In the genomic region with DNA sequence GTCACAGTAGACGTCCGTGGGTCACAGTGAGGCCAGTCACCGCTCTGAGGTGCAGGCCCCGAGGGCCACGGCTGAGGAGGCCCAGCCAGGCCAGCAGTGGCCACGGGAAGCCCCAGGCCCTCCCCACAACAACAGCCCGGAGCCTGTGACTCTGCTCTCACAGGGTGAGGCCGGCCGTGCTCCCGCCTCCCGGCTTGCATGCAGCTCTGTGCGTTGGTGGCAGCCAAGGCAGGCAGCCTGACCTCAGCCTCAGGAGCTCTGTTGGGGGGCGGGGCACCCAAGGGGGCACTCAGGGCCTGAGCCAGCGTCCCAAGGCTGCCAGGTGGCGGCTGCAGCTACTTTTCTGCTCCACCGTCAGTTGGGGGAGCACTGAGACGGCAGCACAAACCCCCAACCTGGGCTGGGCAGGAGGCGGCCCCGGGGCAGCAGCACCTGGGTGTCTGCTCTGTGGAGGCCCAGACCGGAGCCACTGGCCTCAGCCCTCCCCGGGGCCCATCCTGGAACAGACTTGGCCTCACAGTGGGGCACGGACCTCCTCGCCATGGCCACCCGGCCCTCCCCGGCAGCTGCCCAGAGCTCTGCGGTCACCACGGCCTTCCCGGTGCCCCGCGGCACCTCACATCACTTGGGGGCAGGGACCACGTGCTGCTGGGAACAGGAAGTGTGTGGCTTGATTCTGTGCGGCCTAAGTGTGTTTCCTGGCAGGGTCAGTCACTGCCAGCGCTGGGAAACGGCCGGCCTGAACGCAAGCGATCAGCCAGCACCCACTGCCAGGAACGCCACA, we compare ENCODE assay signal across 24 cellular contexts. TPM values are rescaled to one million over a fixed set of nuclear protein-coding genes. Genes with fewer than 3 reads are reported as not detected.
DNase-seq lines count a peak whose midpoint lies in the region; FAIRE-seq and TF ChIP-seq lines count a peak whose summit lies in the region.
"Had no signal": no experiment of that assay in that cellular context is flagged by ENCODE, and none has a peak within 500 bp of the region (broad histone marks: within the 10 kb centered on the region; RNA-seq: fewer than 3 reads in every experiment).

No MANE protein-coding gene starts in this region.

- H3K18ac ChIP-seq in H1 (ENCODE audit: extremely low read depth, low read length): no peak overlapping the region

- no peak overlapping the region for H2BK15ac ChIP-seq in H1 (ENCODE audit: low read length)

- peak overlapping the region; percentile 20; the same call in 1 of the 2 replicates for H4K8ac ChIP-seq in H1 (ENCODE audit: extremely low read depth, insufficient read depth, low read length)

- no peak overlapping the region for H2BK120ac ChIP-seq in H1 (replicated peaks; ENCODE audit: low read depth, low read length)

- H4K5ac ChIP-seq in H1 (ENCODE audit: insufficient read length, low read depth, low read length): no peak overlapping the region

- H2AFZ ChIP-seq in OCI-LY1 (ENCODE audit: low read length): no peak overlapping the region
- no peak overlapping the region for H2AFZ ChIP-seq in H1 (ENCODE audit: low read length)

- no peak overlapping the region for H3K4ac ChIP-seq in H1 (replicated peaks; ENCODE audit: insufficient read length, low read depth, low read length)

- H3K27me3 ChIP-seq in OCI-LY1 (ENCODE audit: insufficient read depth, low read length) (no peaks in the 10 kb centered on the region), H1 (replicated peaks in 1 of 4; ENCODE audit: control insufficient read depth in 3 of 4, extremely low read depth in 1 of 4, insufficient read depth in 3 of 4, low read length in 3 of 4) (no peaks in the 10 kb centered on the region), vagina (no peaks in the 10 kb centered on the region), spleen (replicated peaks in 1 of 7) (peaks cover 0 to 12% (median 0%) of the 10 kb centered on the region in 7 donors)

- no peaks in the 10 kb centered on the region; the same call in 1 of the 2 replicates for H3F3A ChIP-seq in OCI-LY1 (ENCODE audit: insufficient read depth, low read length)

- TF ChIP-seq POLR2A in H1 (IDR thresholded peaks at IDR 0.05; ENCODE audit: control extremely low read depth in 1 of 2, low read depth in 2 of 2, low read length in 2 of 2) (no peak), vagina (IDR thresholded peaks at IDR 0.05) (no peak), spleen (IDR thresholded peaks at IDR 0.05) (no peak)

- no peaks in the 10 kb centered on the region for H3K9me3 ChIP-seq in HEK293 (ENCODE audit: control insufficient read depth, insufficient read depth, low read depth, low read length)
- H3K9me3 ChIP-seq in OCI-LY1 (ENCODE audit: low read length): no peaks in the 10 kb centered on the region
- no peaks in the 10 kb centered on the region for H3K9me3 ChIP-seq in H1 (ENCODE audit: insufficient read depth in 2 of 2, low read depth in 1 of 2, low read length in 1 of 2)
- no peaks in the 10 kb centered on the region for H3K9me3 ChIP-seq in vagina
- H3K9me3 ChIP-seq in spleen: no peaks in the 10 kb centered on the region

- no peak for TF ChIP-seq EP300 in H1 (IDR thresholded peaks at IDR 0.05; ENCODE audit: borderline replicate concordance in 1 of 2, low read depth in 2 of 2, low read length in 2 of 2)

- FAIRE-seq in H1 (lab: Jason Lieb, UNC) (no peak), urothelium cell line (lab: Jason Lieb, UNC) (peak; percentile 48)
- FAIRE-seq: H54, HepG2 had no signal

- CTCF ChIA-PET in HEK293 (lab: Yijun Ruan, JAX) (interaction anchor here (0.6 to 7.4 kb wide), 4 partner anchors 69 to 178 kb away, joined by 3 to 149 read pairs (median 56); no protein-coding TSS in a partner anchor), H1 (lab: Charles Lee; ENCODE audit: partially characterized antibody) (interaction anchor here (0.5 to 10.0 kb wide), 16 partner anchors 8 to 595 kb away, joined by 3 to 143 read pairs (median 8); a partner anchor contains a TSS)

- H4K91ac ChIP-seq in H1 (replicated peaks; ENCODE audit: insufficient read length, low read length): no peak overlapping the region

- H2BK5ac ChIP-seq in H1 (ENCODE audit: low read depth, low read length): no peak overlapping the region; the same call in 1 of the 2 replicates

- H3K4me2 ChIP-seq in OCI-LY1 (ENCODE audit: low read length): peak overlapping the region; percentile 42; the same call in 1 of the 2 replicates
- no peak overlapping the region for H3K4me2 ChIP-seq in H1 (ENCODE audit: insufficient read depth in 1 of 2, low read depth in 2 of 2, low read length in 2 of 2)

- DNase-seq in H1 (ENCODE audit: low read depth in 1 of 2, low spot score in 2 of 2): no peak
- DNase-seq in urothelium cell line (ENCODE audit: low spot score): no peak
- DNase-seq in vagina (ENCODE audit: extremely low spot score in 2 of 2): no peak
- no peak for DNase-seq in spleen
- DNase-seq in activated effector memory CD4-positive, alpha-beta T cell treated with anti-CD3 and anti-CD28 coated beads, Interleukin-2, amount 50 U/mL, for 16 hours: no peak
- DNase-seq: CD4-positive, alpha-beta memory T cell; DMS53; GDM1; KG1; NCI-H1105 treated with DMSO at 0.1 percent for 48 hours; NCI-H1694 treated with DMSO at 0.1 percent for 48 hours; NCI-H2081 treated with DMSO at 0.1 percent for 48 hours; NCI-H2171 treated with DMSO at 0.1 percent for 48 hours; NCI-H526 treated with DMSO at 0.1 percent for 48 hours; PC-3; SHP77 had no signal

- no peaks in the 10 kb centered on the region for H3K9me2 ChIP-seq in OCI-LY1 (ENCODE audit: low read depth, low read length)

- TF ChIP-seq RAD21 in H1 (IDR thresholded peaks at IDR 0.05 in 1 of 2, conservative IDR thresholded peaks at IDR 0.05 in 1 of 2; ENCODE audit: low read depth in 2 of 2, low read length in 2 of 2): no peak

- no peaks in the 10 kb centered on the region for H3K79me2 ChIP-seq in OCI-LY1 (ENCODE audit: insufficient read depth, low read length)
- H3K79me2 ChIP-seq in H1 (ENCODE audit: control insufficient read depth in 1 of 2, insufficient read depth in 2 of 2, low read length in 2 of 2): no peaks in the 10 kb centered on the region

- H4K20me1 ChIP-seq in OCI-LY1 (ENCODE audit: insufficient read depth, low read length) (no peaks in the 10 kb centered on the region), H1 (replicated peaks in 1 of 2; ENCODE audit: control insufficient read depth in 1 of 2, insufficient read depth in 2 of 2, low read length in 2 of 2) (peaks cover 0 to 2% of the 10 kb centered on the region in 2 experiments)

- WGBS in H1 (ENCODE audit: extremely low coverage in 1 of 2, insufficient coverage in 1 of 2, insufficient read length in 1 of 2, insufficient replicate concordance in 2 of 2, low coverage in 1 of 2, low lambda C conversion rate in 2 of 2, missing lambda C conversion rate in 1 of 2), 2 experiments: 96% methylated on average over 31 of the region's 38 CpGs; no CpG with 5 or more reads in 1 of the 2 experiments
- 50 to 83% (median 70%) methylated on average over 7 to 38 of the region's 38 CpGs for WGBS in spleen, 5 donors

- no peak overlapping the region for H3K56ac ChIP-seq in H1 (replicated peaks; ENCODE audit: insufficient read length, low read depth, low read length)

- H3K36me3 ChIP-seq in HEK293 (ENCODE audit: control insufficient read depth in 2 of 2, insufficient read depth in 1 of 2, low read length in 2 of 2) (peaks cover 0 to 11% of the 10 kb centered on the region in 2 experiments; a peak in 1 of 3 replicates), OCI-LY1 (ENCODE audit: insufficient read depth, low read length) (peaks cover 5% of the 10 kb centered on the region; the same call in 1 of the 2 replicates), H1 (ENCODE audit: control insufficient read depth in 2 of 4, insufficient read depth in 4 of 4, low read length in 3 of 4) (no peaks in the 10 kb centered on the region), vagina (peaks cover 0 to 7% of the 10 kb centered on the region in 2 donors), spleen (peaks cover 0 to 56% (median 25%) of the 10 kb centered on the region in 6 donors)

- no peak overlapping the region for H3K14ac ChIP-seq in H1 (ENCODE audit: insufficient read length)

- H3K23me2 ChIP-seq in H1 (ENCODE audit: low read depth, low read length): no peaks in the 10 kb centered on the region

- intact Hi-C loops in vagina (cut with DNase I) (loop anchor here (10.0 kb wide), 1 partner anchor 159 kb away; no protein-coding TSS in a partner anchor), spleen (cut with DNase I; ENCODE audit: low total_unique reads) (loop anchor here (10.0 kb wide), 1 partner anchor 179 kb away; no protein-coding TSS in a partner anchor)

- H3K4me1 ChIP-seq in HEK293 (ENCODE audit: control insufficient read depth, insufficient read depth, low read length): no peaks in the 10 kb centered on the region; the same call in 1 of the 2 replicates
- peaks cover 91% of the 10 kb centered on the region for H3K4me1 ChIP-seq in OCI-LY1 (ENCODE audit: insufficient read depth, low read length, severe bottlenecking)
- H3K4me1 ChIP-seq in H1 (replicated peaks in 1 of 4; ENCODE audit: control insufficient read depth in 3 of 4, insufficient read depth in 4 of 4, low read length in 3 of 4): peaks cover 0 to 8% (median 4%) of the 10 kb centered on the region in 4 experiments; a peak in 5 of 7 replicates
- peaks cover 13% of the 10 kb centered on the region for H3K4me1 ChIP-seq in vagina
- H3K4me1 ChIP-seq in spleen: peaks cover 0 to 29% (median 9%) of the 10 kb centered on the region in 6 donors

- no peak for TF ChIP-seq CTCF in HEK293 (tag by site-specific recombination; IDR thresholded peaks at IDR 0.05)
- no peak for TF ChIP-seq CTCF in OCI-LY1 (IDR thresholded peaks at IDR 0.05; ENCODE audit: low read length)
- no peak for TF ChIP-seq CTCF in H1 (IDR thresholded peaks at IDR 0.05; ENCODE audit: control extremely low read depth in 1 of 3, insufficient read depth in 1 of 3, low read depth in 1 of 3, low read length in 3 of 3)
- no peak for TF ChIP-seq CTCF in vagina (IDR thresholded peaks at IDR 0.05)
- no peak for TF ChIP-seq CTCF in spleen (IDR thresholded peaks at IDR 0.05 in 8 of 11, conservative IDR thresholded peaks at IDR 0.05 in 3 of 11)

- H3K9ac ChIP-seq in OCI-LY1 (ENCODE audit: low read length) (peak overlapping the region; percentile 37; the same call in 1 of the 2 replicates), H1 (replicated peaks in 1 of 4; ENCODE audit: extremely low read depth in 1 of 4, low read depth in 3 of 4, low read length in 3 of 4) (no peak overlapping the region)

- H3K27ac ChIP-seq in HEK293 (ENCODE audit: extremely low read depth, low read depth, low read length): no peak overlapping the region
- H3K27ac ChIP-seq in OCI-LY1 (ENCODE audit: low read depth, low read length, poor library complexity, severe bottlenecking): peak overlapping the region; percentile 66
- no peak overlapping the region; the same call in 1 of the 2 replicates for H3K27ac ChIP-seq in H1 (ENCODE audit: low read depth, low read length)
- no peak overlapping the region for H3K27ac ChIP-seq in vagina
- no peak overlapping the region for H3K27ac ChIP-seq in spleen
- H3K27ac ChIP-seq: HL-60, SK-N-MC had no signal

- H3K4me3 ChIP-seq in HEK293 (ENCODE audit: low read depth, low read length): no peak overlapping the region
- H3K4me3 ChIP-seq in OCI-LY1 (ENCODE audit: low read depth, low read length, poor library complexity, severe bottlenecking): peak overlapping the region; percentile 21
- no peak overlapping the region for H3K4me3 ChIP-seq in H1 (ENCODE audit: extremely low read depth in 1 of 4, insufficient read depth in 2 of 4, low read depth in 3 of 4, low read length in 4 of 4)
- no peak overlapping the region for H3K4me3 ChIP-seq in vagina
- H3K4me3 ChIP-seq in spleen: no peak overlapping the region
- H3K4me3 ChIP-seq: SK-N-MC had no signal

- H2BK12ac ChIP-seq in H1 (ENCODE audit: low read depth, low read length): no peak overlapping the region

- H3K23ac ChIP-seq in H1 (ENCODE audit: insufficient read length): no peak overlapping the region

- POLR2A ChIA-PET in HEK293 (lab: Yijun Ruan, JAX) (no interaction called here), H1 (lab: Charles Lee; ENCODE audit: partially characterized antibody) (interaction anchor here (1.1 to 1.7 kb wide), 3 partner anchors 21 to 47 kb away, joined by 3 to 4 read pairs (median 4); a partner anchor contains a TSS)

- H3K79me1 ChIP-seq in H1 (ENCODE audit: low read depth, low read length): no peaks in the 10 kb centered on the region

- H2AK5ac ChIP-seq in H1 (ENCODE audit: low read depth, low read length): no peak overlapping the region

- H2BK20ac ChIP-seq in H1 (ENCODE audit: low read length): no peak overlapping the region

RNA-seq across cellular contexts. Expression of a gene that starts 13.3 kb away (rescaled TPM):
- total RNA-seq in H1 (2021; fragmentation: NEBNext Ultra II Directional; extraction: Animal tissue kit (Norgen Biotek cat#: 25700)): not detected in 2 replicates
- polyA plus RNA-seq in H1 (2011; rRNA removed): 0.05 TPM in 1 of 2 replicates, not detected in the other
- polyA plus RNA-seq in H1 (2011; cell fraction: cytosol; rRNA removed): 0.04 TPM
- 0.16 TPM for polyA plus RNA-seq in H1 (2011; cell fraction: nucleus; rRNA removed)
- polyA plus RNA-seq in H1 (2012, experiment 1 of 2): 0.08 to 0.14 TPM (median 0.13 TPM) in 3 of 4 replicates, not detected in the other
- polyA plus RNA-seq in H1 (2012, experiment 2 of 2): not detected
- polyA plus RNA-seq in H1 (2013, experiment 1 of 2): not detected
- 0.04 TPM for polyA plus RNA-seq in H1 (2013, experiment 2 of 2)
- polyA minus RNA-seq in H1 (2011; rRNA and poly(A)+ RNA removed): not detected in 2 replicates
- polyA minus RNA-seq in H1 (2011; cell fraction: cytosol; rRNA and poly(A)+ RNA removed): not detected
- polyA minus RNA-seq in H1 (2011; cell fraction: nucleus; rRNA and poly(A)+ RNA removed): not detected
- total RNA-seq in vagina: 2.0 TPM
- 1 to 10 TPM in 1 of 7 donors, under 1 TPM in 4, not detected in 2; 0.13 to 1.2 (median 0.51) TPM for total RNA-seq in spleen
- under 1 TPM; 0.05 to 0.80 (median 0.28) TPM for polyA plus RNA-seq in spleen
- total RNA-seq: CD4-positive, alpha-beta memory T cell; PC-3; RPMI7951 had no signal
- polyA plus RNA-seq: BJ; CD4-positive, alpha-beta memory T cell had no signal

RNA-seq across cellular contexts. Expression of a gene that starts 20.9 kb away (rescaled TPM):
- total RNA-seq in H1 (2021; fragmentation: NEBNext Ultra II Directional; extraction: Animal tissue kit (Norgen Biotek cat#: 25700)): 7.9 and 9.0 TPM in 2 replicates
- polyA plus RNA-seq in H1 (2011; rRNA removed) (3.9 and 5.8 TPM in 2 replicates), spleen (1 to 10 TPM; 7.1 to 8.9 (median 7.2) TPM)
- 5.7 TPM for polyA plus RNA-seq in H1 (2011; cell fraction: cytosol; rRNA removed)
- polyA plus RNA-seq in H1 (2011; cell fraction: nucleus; rRNA removed): 8.0 TPM
- polyA plus RNA-seq in H1 (2012, experiment 1 of 2): 5.4 to 7.9 TPM (median 6.1 TPM) in 4 replicates
- 3.6 TPM for polyA plus RNA-seq in H1 (2012, experiment 2 of 2)
- polyA plus RNA-seq in H1 (2013, experiment 1 of 2): 7.3 TPM
- polyA plus RNA-seq in H1 (2013, experiment 2 of 2): 7.1 TPM
- 4.2 and 7.6 TPM in 2 replicates for polyA minus RNA-seq in H1 (2011; rRNA and poly(A)+ RNA removed)
- 3.3 TPM for polyA minus RNA-seq in H1 (2011; cell fraction: cytosol; rRNA and poly(A)+ RNA removed)
- polyA minus RNA-seq in H1 (2011; cell fraction: nucleus; rRNA and poly(A)+ RNA removed): 13.6 TPM
- total RNA-seq in vagina (10.8 TPM), spleen (10 to 100 TPM; 12.4 to 29.1 (median 18.9) TPM)

RNA-seq across cellular contexts. Expression of a gene that starts 41.8 kb away (rescaled TPM):
- 5.4 and 5.8 TPM in 2 replicates for total RNA-seq in H1 (2021; fragmentation: NEBNext Ultra II Directional; extraction: Animal tissue kit (Norgen Biotek cat#: 25700))
- polyA plus RNA-seq in H1 (2011; rRNA removed) (6.1 and 8.1 TPM in 2 replicates), spleen (10 to 100 TPM in 2 of 3 donors, 1 to 10 TPM in 1; 8.7 to 38.6 (median 12.8) TPM)
- 7.0 TPM for polyA plus RNA-seq in H1 (2011; cell fraction: cytosol; rRNA removed)
- 14.6 TPM for polyA plus RNA-seq in H1 (2011; cell fraction: nucleus; rRNA removed)
- 6.7 to 9.5 TPM (median 9.3 TPM) in 4 replicates for polyA plus RNA-seq in H1 (2012, experiment 1 of 2)
- 10.2 TPM for polyA plus RNA-seq in H1 (2012, experiment 2 of 2)
- 5.6 TPM for polyA plus RNA-seq in H1 (2013, experiment 1 of 2)
- 4.6 TPM for polyA plus RNA-seq in H1 (2013, experiment 2 of 2)
- 4.6 and 6.6 TPM in 2 replicates for polyA minus RNA-seq in H1 (2011; rRNA and poly(A)+ RNA removed)
- polyA minus RNA-seq in H1 (2011; cell fraction: cytosol; rRNA and poly(A)+ RNA removed): 6.6 TPM
- 6.3 TPM for polyA minus RNA-seq in H1 (2011; cell fraction: nucleus; rRNA and poly(A)+ RNA removed)
- total RNA-seq in vagina (4.2 TPM), spleen (10 to 100 TPM; 18.1 to 35.4 (median 25.7) TPM)

RNA-seq across cellular contexts. Expression of a gene that starts 48.1 kb away (rescaled TPM):
- 0.54 and 1.8 TPM in 2 replicates for total RNA-seq in H1 (2021; fragmentation: NEBNext Ultra II Directional; extraction: Animal tissue kit (Norgen Biotek cat#: 25700))
- polyA plus RNA-seq in H1 (2011; rRNA removed): 2.7 and 3.9 TPM in 2 replicates
- 2.5 TPM for polyA plus RNA-seq in H1 (2011; cell fraction: cytosol; rRNA removed)
- 3.3 TPM for polyA plus RNA-seq in H1 (2011; cell fraction: nucleus; rRNA removed)
- 0.62 to 1.8 TPM (median 1.3 TPM) in 4 replicates for polyA plus RNA-seq in H1 (2012, experiment 1 of 2)
- 2.0 TPM for polyA plus RNA-seq in H1 (2012, experiment 2 of 2)
- 1.1 TPM for polyA plus RNA-seq in H1 (2013, experiment 1 of 2)
- 0.79 TPM for polyA plus RNA-seq in H1 (2013, experiment 2 of 2)
- polyA minus RNA-seq in H1 (2011; rRNA and poly(A)+ RNA removed): 2.9 and 4.5 TPM in 2 replicates
- polyA minus RNA-seq in H1 (2011; cell fraction: cytosol; rRNA and poly(A)+ RNA removed): 0.81 TPM
- 3.9 TPM for polyA minus RNA-seq in H1 (2011; cell fraction: nucleus; rRNA and poly(A)+ RNA removed)
- total RNA-seq in vagina: 36.1 TPM
- 10 to 100 TPM in 5 of 7 donors, 1 to 10 TPM in 2; 7.1 to 19.2 (median 13.3) TPM for total RNA-seq in spleen
- 1 to 10 TPM; 3.9 to 7.3 (median 5.0) TPM for polyA plus RNA-seq in spleen
